ENCODE assay signal across 8 cellular contexts in genomic region chr12:27014859-27015729, GRCh38. TPM values are rescaled to one million over a fixed set of nuclear protein-coding genes. Genes with fewer than 3 reads are reported as not detected.
DNase-seq lines count a peak whose midpoint lies in the region; ATAC-seq and TF ChIP-seq lines count a peak whose summit lies in the region.

No MANE protein-coding gene starts in this region.

- peak overlapping the region; percentile 72 for H3K9ac ChIP-seq in HUES48 (ENCODE audit: low read depth, low read length)

- WGBS in body of pancreas, 2 donors = 30 to 31% methylated on average over 12 of the region's 12 CpGs
- 55% methylated on average over 12 of the region's 12 CpGs for WGBS in urinary bladder

- intact Hi-C loops in body of pancreas (cut with DNase I) = loop anchor here (10.0 kb wide), 1 partner anchor 290 kb away; no protein-coding TSS in a partner anchor

- no peaks in the 10 kb centered on the region for H3K27me3 Mint-ChIP-seq in CD4-positive, CD25-positive, alpha-beta regulatory T cell

- peak overlapping the region; percentile 97 for H3K27ac ChIP-seq in CD4-positive, CD25-positive, alpha-beta regulatory T cell (ENCODE audit: insufficient read depth, low read length, poor library complexity, severe bottlenecking)
- H3K27ac ChIP-seq in HUES48 (ENCODE audit: low read depth, low read length) (peak overlapping the region; percentile 86), body of pancreas (peak overlapping the region; percentile 92 to 98 (median 95)), urinary bladder (ENCODE audit: low read depth) (peak overlapping the region; percentile 84)

- H3K4me3 ChIP-seq in CD4-positive, CD25-positive, alpha-beta regulatory T cell (ENCODE audit: low read depth, low read length) = peak overlapping the region; percentile 77
- H3K4me3 ChIP-seq in HUES48 (ENCODE audit: low read depth, low read length) (peak overlapping the region; percentile 81), body of pancreas (peak overlapping the region in 1 of 2 donors; percentile 56), urinary bladder (ENCODE audit: low read depth, low read length) (peak overlapping the region; percentile 88)

- no peaks in the 10 kb centered on the region for H3K9me3 ChIP-seq in CD4-positive, CD25-positive, alpha-beta regulatory T cell (ENCODE audit: control insufficient read depth in 2 of 2, low read length in 2 of 2)
- no peaks in the 10 kb centered on the region for H3K9me3 ChIP-seq in HUES48 (ENCODE audit: control insufficient read depth, insufficient read depth, low read length)
- H3K9me3 ChIP-seq in body of pancreas = no peaks in the 10 kb centered on the region

- peaks cover 29 to 51% (median 43%) of the 10 kb centered on the region in 4 donors for H3K4me1 Mint-ChIP-seq in CD4-positive, CD25-positive, alpha-beta regulatory T cell

- DNase-seq in CD4-positive, CD25-positive, alpha-beta regulatory T cell = no peak
- no peak for DNase-seq in body of pancreas
- DNase-seq in medulla oblongata (ENCODE audit: extremely low spot score) = peak; percentile 56
- DNase-seq in HuH-7.5 (ENCODE audit: low spot score) = no peak
- no peak for DNase-seq in stimulated activated CD4-positive, alpha-beta T cell treated with anti-CD3 and anti-CD28 coated beads, Interleukin-4, amount 100 ng/mL, for 1 hour
- DNase-seq in KG1 (lab: John Stamatoyannopoulos, UW) = no peak

- H3K4me3 Mint-ChIP-seq in CD4-positive, CD25-positive, alpha-beta regulatory T cell = peak overlapping the region; percentile 90 to 95 (median 94)

- H3K9me3 Mint-ChIP-seq in CD4-positive, CD25-positive, alpha-beta regulatory T cell = no peaks in the 10 kb centered on the region

- no peak for TF ChIP-seq POLR2A in body of pancreas (IDR thresholded peaks at IDR 0.05)

- H3K4me1 ChIP-seq in CD4-positive, CD25-positive, alpha-beta regulatory T cell (ENCODE audit: control insufficient read depth, insufficient read depth, low read length, poor library complexity, severe bottlenecking) = peaks cover 42% of the 10 kb centered on the region
- H3K4me1 ChIP-seq in HUES48 (ENCODE audit: control insufficient read depth, insufficient read depth, low read length) = peaks cover 24% of the 10 kb centered on the region
- H3K4me1 ChIP-seq in body of pancreas = peaks cover 35% of the 10 kb centered on the region
- H3K4me1 ChIP-seq in urinary bladder (ENCODE audit: insufficient read depth) = no peaks in the 10 kb centered on the region

- peaks cover 10% of the 10 kb centered on the region for H3K36me3 Mint-ChIP-seq in CD4-positive, CD25-positive, alpha-beta regulatory T cell

- no peaks in the 10 kb centered on the region for H3K36me3 ChIP-seq in CD4-positive, CD25-positive, alpha-beta regulatory T cell (ENCODE audit: control insufficient read depth, insufficient read depth, low read length)
- H3K36me3 ChIP-seq in HUES48 (ENCODE audit: control insufficient read depth, insufficient read depth, low read length) = no peaks in the 10 kb centered on the region
- no peaks in the 10 kb centered on the region for H3K36me3 ChIP-seq in body of pancreas (replicated peaks in 1 of 2; ENCODE audit: insufficient read depth in 1 of 2, low read depth in 2 of 2)
- H3K36me3 ChIP-seq in urinary bladder (ENCODE audit: insufficient read depth) = no peaks in the 10 kb centered on the region

- peak overlapping the region; percentile 95 to 96 (median 96) for H3K27ac Mint-ChIP-seq in CD4-positive, CD25-positive, alpha-beta regulatory T cell

- H3K27me3 ChIP-seq in CD4-positive, CD25-positive, alpha-beta regulatory T cell (ENCODE audit: control insufficient read depth, insufficient read depth, low read length) = no peaks in the 10 kb centered on the region
- H3K27me3 ChIP-seq in HUES48 (ENCODE audit: control insufficient read depth, insufficient read depth, low read length) = no peaks in the 10 kb centered on the region
- no peaks in the 10 kb centered on the region for H3K27me3 ChIP-seq in body of pancreas

- ATAC-seq in CD4-positive, CD25-positive, alpha-beta regulatory T cell (ENCODE audit: low read depth in 2 of 2) = no peak
- no peak for ATAC-seq in body of pancreas

- TF ChIP-seq CTCF in body of pancreas (IDR thresholded peaks at IDR 0.05) = no peak

RNA-seq across cellular contexts. Expression of gene TM7SF3, which starts 0.9 kb away (rescaled TPM):
- 21.8 TPM for total RNA-seq in CD4-positive, CD25-positive, alpha-beta regulatory T cell
- polyA plus RNA-seq in CD4-positive, CD25-positive, alpha-beta regulatory T cell = 10 to 100 TPM; 59.2 to 68.2 (median 64.8) TPM
- total RNA-seq in body of pancreas (100 to 1,000 TPM in 1 of 2 donors, 10 to 100 TPM in 1; 55.0 to 113 TPM), urinary bladder (72.3 TPM)
- 34.8 TPM for polyA plus RNA-seq in urinary bladder

RNA-seq across cellular contexts. Expression of gene MED21, which starts 7.3 kb away (rescaled TPM):
- total RNA-seq in CD4-positive, CD25-positive, alpha-beta regulatory T cell = 88.5 TPM
- polyA plus RNA-seq in CD4-positive, CD25-positive, alpha-beta regulatory T cell = 10 to 100 TPM; 17.4 to 26.8 (median 19.1) TPM
- total RNA-seq in body of pancreas (10 to 100 TPM in 1 of 2 donors, 1 to 10 TPM in 1; 9.2 to 16.9 TPM), urinary bladder (120 TPM)
- polyA plus RNA-seq in urinary bladder = 46.9 TPM
